1 cellular context compared by ENCODE assay signal in the genomic region with DNA sequence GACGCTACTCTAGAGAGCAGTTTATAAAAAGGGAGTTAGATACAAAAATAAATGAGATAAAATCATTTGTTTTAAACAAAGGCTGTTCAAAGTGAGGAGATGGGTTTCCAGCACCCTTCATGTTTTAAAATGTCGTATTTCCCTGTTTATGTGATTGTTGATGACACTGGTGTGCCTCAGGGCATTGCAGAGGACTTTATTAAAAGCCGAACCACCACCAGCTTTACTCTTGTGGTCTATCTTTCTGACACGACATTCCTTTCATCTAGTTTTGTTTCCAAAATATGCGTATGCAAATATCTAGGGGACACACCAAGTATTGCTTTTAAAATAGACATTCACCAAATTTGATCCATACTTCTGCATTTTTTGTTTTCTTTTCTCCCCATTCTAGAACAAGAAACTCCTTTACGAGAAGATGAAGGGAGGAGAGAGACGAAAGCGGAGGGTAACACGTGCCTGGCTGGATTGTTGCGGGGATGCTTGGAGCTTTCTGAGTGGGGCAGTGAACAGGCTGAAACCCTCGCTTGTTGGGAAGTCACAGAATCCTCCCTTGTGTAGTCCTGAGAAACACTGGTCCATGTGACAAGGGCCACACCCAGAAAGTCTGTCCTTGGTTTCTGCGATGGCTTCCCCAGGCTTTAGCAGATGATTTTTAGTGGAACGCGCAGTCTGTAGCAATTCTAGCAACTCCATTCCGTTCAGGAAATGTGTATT.
TF ChIP-seq lines count a peak whose summit lies in the region.

No MANE protein-coding gene starts in this region.

TF ChIP-seq in HepG2, 621 proteins besides CTCF, POLR2A, EP300 and RAD21:
- TF ChIP-seq KDM1A (CRISPR knock-in tag; IDR thresholded peaks at IDR 0.05) (no peak), TEAD3 (CRISPR knock-in tag; optimal IDR thresholded peaks at IDR 0.05; ENCODE audit: borderline replicate concordance) (no peak), ZC3H13 (CRISPR knock-in tag; IDR thresholded peaks at IDR 0.05) (no peak), DMAP1 (CRISPR knock-in tag; IDR thresholded peaks at IDR 0.05) (no peak), AKAP8 (CRISPR knock-in tag; IDR thresholded peaks at IDR 0.05) (no peak), ZNF333 (CRISPR knock-in tag; IDR thresholded peaks at IDR 0.05; ENCODE audit: borderline replicate concordance) (no peak), FOXK2 (IDR thresholded peaks at IDR 0.05) (no peak), ZSCAN9 (CRISPR knock-in tag; IDR thresholded peaks at IDR 0.05; ENCODE audit: borderline replicate concordance) (no peak), ZNF672 (CRISPR knock-in tag; IDR thresholded peaks at IDR 0.05) (no peak)
- TF ChIP-seq, protein P1, sequence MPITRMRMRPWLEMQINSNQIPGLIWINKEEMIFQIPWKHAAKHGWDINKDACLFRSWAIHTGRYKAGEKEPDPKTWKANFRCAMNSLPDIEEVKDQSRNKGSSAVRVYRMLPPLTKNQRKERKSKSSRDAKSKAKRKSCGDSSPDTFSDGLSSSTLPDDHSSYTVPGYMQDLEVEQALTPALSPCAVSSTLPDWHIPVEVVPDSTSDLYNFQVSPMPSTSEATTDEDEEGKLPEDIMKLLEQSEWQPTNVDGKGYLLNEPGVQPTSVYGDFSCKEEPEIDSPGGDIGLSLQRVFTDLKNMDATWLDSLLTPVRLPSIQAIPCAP (CRISPR knock-in tag; IDR thresholded peaks at IDR 0.05; ENCODE audit: low read depth) = no peak
- TF ChIP-seq, protein P2, sequence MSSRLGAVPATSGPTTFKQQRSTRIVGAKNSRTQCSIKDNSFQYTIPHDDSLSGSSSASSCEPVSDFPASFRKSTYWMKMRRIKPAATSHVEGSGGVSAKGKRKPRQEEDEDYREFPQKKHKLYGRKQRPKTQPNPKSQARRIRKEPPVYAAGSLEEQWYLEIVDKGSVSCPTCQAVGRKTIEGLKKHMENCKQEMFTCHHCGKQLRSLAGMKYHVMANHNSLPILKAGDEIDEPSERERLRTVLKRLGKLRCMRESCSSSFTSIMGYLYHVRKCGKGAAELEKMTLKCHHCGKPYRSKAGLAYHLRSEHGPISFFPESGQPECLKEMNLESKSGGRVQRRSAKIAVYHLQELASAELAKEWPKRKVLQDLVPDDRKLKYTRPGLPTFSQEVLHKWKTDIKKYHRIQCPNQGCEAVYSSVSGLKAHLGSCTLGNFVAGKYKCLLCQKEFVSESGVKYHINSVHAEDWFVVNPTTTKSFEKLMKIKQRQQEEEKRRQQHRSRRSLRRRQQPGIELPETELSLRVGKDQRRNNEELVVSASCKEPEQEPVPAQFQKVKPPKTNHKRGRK (CRISPR knock-in tag; IDR thresholded peaks at IDR 0.05) = no peak
- TF ChIP-seq, protein P3, sequence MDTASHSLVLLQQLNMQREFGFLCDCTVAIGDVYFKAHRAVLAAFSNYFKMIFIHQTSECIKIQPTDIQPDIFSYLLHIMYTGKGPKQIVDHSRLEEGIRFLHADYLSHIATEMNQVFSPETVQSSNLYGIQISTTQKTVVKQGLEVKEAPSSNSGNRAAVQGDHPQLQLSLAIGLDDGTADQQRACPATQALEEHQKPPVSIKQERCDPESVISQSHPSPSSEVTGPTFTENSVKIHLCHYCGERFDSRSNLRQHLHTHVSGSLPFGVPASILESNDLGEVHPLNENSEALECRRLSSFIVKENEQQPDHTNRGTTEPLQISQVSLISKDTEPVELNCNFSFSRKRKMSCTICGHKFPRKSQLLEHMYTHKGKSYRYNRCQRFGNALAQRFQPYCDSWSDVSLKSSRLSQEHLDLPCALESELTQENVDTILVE (CRISPR knock-in tag; IDR thresholded peaks at IDR 0.05) = no peak
- TF ChIP-seq, protein P4, sequence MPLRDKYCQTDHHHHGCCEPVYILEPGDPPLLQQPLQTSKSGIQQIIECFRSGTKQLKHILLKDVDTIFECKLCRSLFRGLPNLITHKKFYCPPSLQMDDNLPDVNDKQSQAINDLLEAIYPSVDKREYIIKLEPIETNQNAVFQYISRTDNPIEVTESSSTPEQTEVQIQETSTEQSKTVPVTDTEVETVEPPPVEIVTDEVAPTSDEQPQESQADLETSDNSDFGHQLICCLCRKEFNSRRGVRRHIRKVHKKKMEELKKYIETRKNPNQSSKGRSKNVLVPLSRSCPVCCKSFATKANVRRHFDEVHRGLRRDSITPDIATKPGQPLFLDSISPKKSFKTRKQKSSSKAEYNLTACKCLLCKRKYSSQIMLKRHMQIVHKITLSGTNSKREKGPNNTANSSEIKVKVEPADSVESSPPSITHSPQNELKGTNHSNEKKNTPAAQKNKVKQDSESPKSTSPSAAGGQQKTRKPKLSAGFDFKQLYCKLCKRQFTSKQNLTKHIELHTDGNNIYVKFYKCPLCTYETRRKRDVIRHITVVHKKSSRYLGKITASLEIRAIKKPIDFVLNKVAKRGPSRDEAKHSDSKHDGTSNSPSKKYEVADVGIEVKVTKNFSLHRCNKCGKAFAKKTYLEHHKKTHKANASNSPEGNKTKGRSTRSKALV (CRISPR knock-in tag; IDR thresholded peaks at IDR 0.05) = no peak
